ENCODE assay signal across 14 cellular contexts in the genomic region with DNA sequence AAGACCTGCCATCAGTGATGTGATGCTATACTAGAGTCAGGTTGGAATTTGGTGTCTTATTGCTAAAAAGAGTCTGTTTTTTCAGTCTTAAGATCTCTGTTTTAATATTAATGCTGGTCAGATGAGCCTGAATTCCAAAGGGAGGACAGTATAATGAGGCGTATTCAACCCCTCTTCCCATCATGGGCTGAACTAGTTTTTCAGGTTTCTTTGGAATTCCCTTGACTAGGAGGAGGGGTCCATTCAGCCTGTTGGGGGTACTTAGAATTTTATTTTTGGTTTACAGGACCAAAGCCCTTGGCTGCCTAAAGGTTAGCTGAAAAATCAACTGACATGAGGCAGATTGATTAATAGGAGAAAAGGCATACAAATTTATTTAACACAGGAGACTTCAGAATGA. TPM values are rescaled to one million over a fixed set of nuclear protein-coding genes. Genes with fewer than 3 reads are reported as not detected.
DNase-seq lines count a peak whose midpoint lies in the region; ATAC-seq and TF ChIP-seq lines count a peak whose summit lies in the region.
"Had no signal": no experiment of that assay in that cellular context is flagged by ENCODE, and none has a peak within 500 bp of the region (broad histone marks: within the 10 kb centered on the region; RNA-seq: fewer than 3 reads in every experiment).

No MANE protein-coding gene starts in this region.

- H3K4me3 ChIP-seq in GM23338, result no peak overlapping the region
- H3K4me3 ChIP-seq in trophoblast cell (ENCODE audit: low read depth, low read length), result no peak overlapping the region
- no peak overlapping the region for H3K4me3 ChIP-seq in neural progenitor cell

- H3K79me2 ChIP-seq in GM23338 (replicated peaks; ENCODE audit: insufficient read depth) (no peaks in the 10 kb centered on the region), trophoblast cell (ENCODE audit: control insufficient read depth, insufficient read depth, low read length, poor library complexity) (no peaks in the 10 kb centered on the region), neural progenitor cell (ENCODE audit: low read depth) (no peaks in the 10 kb centered on the region)

- no peak overlapping the region for H4K91ac ChIP-seq in trophoblast cell (ENCODE audit: low read depth, low read length)

- H3K27me3 Mint-ChIP-seq in GM23338 (ENCODE audit: insufficient read depth, low read depth, poor library complexity), result peaks cover 1% of the 10 kb centered on the region
- H3K27me3 Mint-ChIP-seq in WTC11 (ENCODE audit: low read depth), result no peaks in the 10 kb centered on the region; the same call in 1 of the 2 replicates
- no peaks in the 10 kb centered on the region for H3K27me3 Mint-ChIP-seq in neural progenitor cell (ENCODE audit: insufficient read depth, low read depth)
- H3K27me3 Mint-ChIP-seq: B cell; CD4-positive, alpha-beta T cell had no signal

- H3K9me3 Mint-ChIP-seq in GM23338 (peaks cover 13% of the 10 kb centered on the region; the same call in 2 of the 3 replicates), WTC11 (peaks cover 42% of the 10 kb centered on the region), neural progenitor cell (peaks cover under 1% of the 10 kb centered on the region)

- H4K8ac ChIP-seq in trophoblast cell (ENCODE audit: low read depth, low read length), result no peak overlapping the region

- ATAC-seq in GM23338 (peak; percentile 91), WTC11 (peak; percentile 88), GM21381 (IDR thresholded peaks at IDR 0.05; ENCODE audit: unreplicated experiment) (no peak)

- WGBS in trophoblast cell (ENCODE audit: extremely low coverage, insufficient coverage, insufficient read length), result no CpG with 5 or more reads among the region's 1 CpG

- peak overlapping the region; percentile 11; the same call in 1 of the 2 replicates for H3K4me2 ChIP-seq in GM23338
- peak overlapping the region; percentile 20 for H3K4me2 ChIP-seq in trophoblast cell (ENCODE audit: low read length)
- no peak overlapping the region for H3K4me2 ChIP-seq in neural progenitor cell

- H3F3A ChIP-seq in GM23338 (replicated peaks; ENCODE audit: low read depth) (no peaks in the 10 kb centered on the region), neural progenitor cell (ENCODE audit: low read depth) (no peaks in the 10 kb centered on the region)

- H2BK12ac ChIP-seq in trophoblast cell (ENCODE audit: low read length), result no peak overlapping the region

- H3K4me1 Mint-ChIP-seq in GM23338, result peaks cover 19% of the 10 kb centered on the region
- H3K4me1 Mint-ChIP-seq in WTC11, result peaks cover 23% of the 10 kb centered on the region
- H3K4me1 Mint-ChIP-seq in neural progenitor cell, result no peaks in the 10 kb centered on the region
- H3K4me1 Mint-ChIP-seq: B cell had no signal

- POLR2A ChIA-PET in WTC11 (lab: Charles Lee), result interaction anchor here (0.8 kb wide), 1 partner anchor 24 kb away, joined by 3 read pairs; no protein-coding TSS in a partner anchor

- CTCF ChIA-PET in WTC11 (lab: Charles Lee), result interaction anchor here (1.6 kb wide), 1 partner anchor 157 kb away, joined by 3 read pairs; no protein-coding TSS in a partner anchor

- H2BK120ac ChIP-seq in trophoblast cell (ENCODE audit: insufficient read depth, low read length, poor library complexity), result no peak overlapping the region

- 0 out of 2 replicates have a peak, but pooled peaks cover 3% of the 10 kb centered on the region for H3K36me3 ChIP-seq in GM23338 (ENCODE audit: insufficient read depth)
- no peaks in the 10 kb centered on the region for H3K36me3 ChIP-seq in trophoblast cell (ENCODE audit: control insufficient read depth in 1 of 2, insufficient read depth in 2 of 2, low read length in 2 of 2)
- H3K36me3 ChIP-seq in neural progenitor cell, result no peaks in the 10 kb centered on the region

- DNase-seq in GM23338 (ENCODE audit: low spot score), result peak; percentile 79
- DNase-seq in WTC11 (ENCODE audit: low spot score), result no peak
- DNase-seq in iPS-NIHi11 (ENCODE audit: low spot score), result peak; percentile 18
- peak in 1 of 2 donors; percentile 19 for DNase-seq in trophoblast cell
- DNase-seq in A172 (ENCODE audit: low spot score), result no peak
- DNase-seq in neural progenitor cell (ENCODE audit: low spot score), result no peak
- DNase-seq: C1 segment of cervical spinal cord; Calu3; CD4-positive, alpha-beta T cell; DMS79; IMR-90 had no signal

- H3K4me1 ChIP-seq in GM23338 (ENCODE audit: insufficient read depth) (peaks cover 19% of the 10 kb centered on the region), trophoblast cell (ENCODE audit: control insufficient read depth in 1 of 2, insufficient read depth in 2 of 2, low read length in 2 of 2) (peaks cover 6 to 11% of the 10 kb centered on the region in 2 experiments), neural progenitor cell (no peaks in the 10 kb centered on the region)

- H3K36me3 Mint-ChIP-seq in GM23338 (ENCODE audit: low read depth), result peaks cover 10% of the 10 kb centered on the region
- H3K36me3 Mint-ChIP-seq in WTC11, result peaks cover 24% of the 10 kb centered on the region
- no peaks in the 10 kb centered on the region for H3K36me3 Mint-ChIP-seq in neural progenitor cell

- H4K20me1 ChIP-seq in GM23338 (replicated peaks; ENCODE audit: insufficient read depth) (no peaks in the 10 kb centered on the region), neural progenitor cell (ENCODE audit: low read depth) (no peaks in the 10 kb centered on the region)

- no peak overlapping the region for H4K12ac ChIP-seq in trophoblast cell (ENCODE audit: low read depth, low read length)

- peaks cover 36% of the 10 kb centered on the region for H3K9me2 ChIP-seq in GM23338 (ENCODE audit: insufficient read depth)

- H2BK5ac ChIP-seq in trophoblast cell (ENCODE audit: low read depth, low read length, poor library complexity), result no peak overlapping the region

- peaks cover 4% of the 10 kb centered on the region for H3K79me1 ChIP-seq in trophoblast cell (ENCODE audit: low read length)

- H3K9me3 ChIP-seq in trophoblast cell (ENCODE audit: insufficient read depth, low read depth, low read length) (no peaks in the 10 kb centered on the region), neural progenitor cell (ENCODE audit: low read depth) (no peaks in the 10 kb centered on the region)

- H3K27me3 ChIP-seq in GM23338 (ENCODE audit: insufficient read depth) (no peaks in the 10 kb centered on the region), trophoblast cell (ENCODE audit: insufficient read depth, low read length) (no peaks in the 10 kb centered on the region), neural progenitor cell (no peaks in the 10 kb centered on the region)

- no peak overlapping the region for H3K23ac ChIP-seq in trophoblast cell (ENCODE audit: low read length)

- H2AK5ac ChIP-seq in trophoblast cell (ENCODE audit: low read length), result no peak overlapping the region

- H3K27ac ChIP-seq in GM23338 (ENCODE audit: low read depth) (peak overlapping the region; percentile 12; the same call in 1 of the 2 replicates), trophoblast cell (ENCODE audit: low read depth, low read length) (peak overlapping the region; percentile 3), neural progenitor cell (no peak overlapping the region)
- H3K27ac ChIP-seq: HL-60 had no signal

- H3K14ac ChIP-seq in trophoblast cell (ENCODE audit: low read length), result no peak overlapping the region

- TF ChIP-seq CTCF in GM23338 (conservative IDR thresholded peaks at IDR 0.05; ENCODE audit: low read depth in 2 of 2) (no peak), WTC11 (IDR thresholded peaks at IDR 0.05) (no peak), neural progenitor cell (IDR thresholded peaks at IDR 0.05) (no peak)

- peak overlapping the region; percentile 65; the same call in 1 of the 2 replicates for H3K27ac Mint-ChIP-seq in GM23338
- H3K27ac Mint-ChIP-seq in WTC11, result peak overlapping the region; percentile 8; the same call in 1 of the 2 replicates
- no peak overlapping the region for H3K27ac Mint-ChIP-seq in neural progenitor cell
- H3K27ac Mint-ChIP-seq: B cell; CD4-positive, alpha-beta T cell had no signal

- no peak overlapping the region for H3K4ac ChIP-seq in trophoblast cell (ENCODE audit: low read depth, low read length)

- no peak overlapping the region for H3K9ac ChIP-seq in trophoblast cell (ENCODE audit: low read length)
- H3K9ac ChIP-seq in neural progenitor cell, result no peak overlapping the region

- H3K18ac ChIP-seq in trophoblast cell (ENCODE audit: low read length), result no peak overlapping the region

- no peak overlapping the region for H3K4me3 Mint-ChIP-seq in GM23338
- no peak overlapping the region for H3K4me3 Mint-ChIP-seq in WTC11
- H3K4me3 Mint-ChIP-seq in neural progenitor cell, result no peak overlapping the region
- H3K4me3 Mint-ChIP-seq: B cell; CD4-positive, alpha-beta T cell had no signal

- no peak overlapping the region for H2AFZ ChIP-seq in GM23338
- no peak overlapping the region for H2AFZ ChIP-seq in trophoblast cell (ENCODE audit: insufficient read depth, low read length, poor library complexity)
- H2AFZ ChIP-seq in neural progenitor cell (replicated peaks), result no peak overlapping the region

TF ChIP-seq in GM23338, 12 proteins besides CTCF, POLR2A, EP300 and RAD21 (continues in another document):
- TF ChIP-seq ZNF331 (CRISPR knock-in tag; IDR thresholded peaks at IDR 0.05; ENCODE audit: low read depth) (no peak), EZH2phosphoT487 (IDR thresholded peaks at IDR 0.05; ENCODE audit: unreplicated experiment) (no peak), POLR2AphosphoS5 (IDR thresholded peaks at IDR 0.05; ENCODE audit: low read depth) (no peak), JUNB (IDR thresholded peaks at IDR 0.05; ENCODE audit: unreplicated experiment) (no peak)

TF ChIP-seq in WTC11, 78 proteins besides CTCF, POLR2A, EP300 and RAD21 (continues in another document):
- TF ChIP-seq, protein P1, sequence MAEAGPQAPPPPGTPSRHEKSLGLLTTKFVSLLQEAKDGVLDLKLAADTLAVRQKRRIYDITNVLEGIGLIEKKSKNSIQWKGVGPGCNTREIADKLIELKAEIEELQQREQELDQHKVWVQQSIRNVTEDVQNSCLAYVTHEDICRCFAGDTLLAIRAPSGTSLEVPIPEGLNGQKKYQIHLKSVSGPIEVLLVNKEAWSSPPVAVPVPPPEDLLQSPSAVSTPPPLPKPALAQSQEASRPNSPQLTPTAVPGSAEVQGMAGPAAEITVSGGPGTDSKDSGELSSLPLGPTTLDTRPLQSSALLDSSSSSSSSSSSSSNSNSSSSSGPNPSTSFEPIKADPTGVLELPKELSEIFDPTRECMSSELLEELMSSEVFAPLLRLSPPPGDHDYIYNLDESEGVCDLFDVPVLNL (CRISPR knock-in tag; IDR thresholded peaks at IDR 0.05; ENCODE audit: borderline replicate concordance, low read depth), result no peak

RNA-seq across cellular contexts. Expression of a gene that starts 24.1 kb away (rescaled TPM):
- total RNA-seq in GM23338 (2014; rRNA removed; shearing (Covaris generic)), result 21.4 and 23.4 TPM in 2 replicates
- 5.1 and 6.7 TPM in 2 replicates for polyA plus RNA-seq in GM23338 (2016; fragmentation: Nextera tagmentation; extraction: Ambion mirVana)
- total RNA-seq in WTC11 (2021) (12.6 to 15.1 TPM (median 14.5 TPM) in 3 replicates), neural progenitor cell (ENCODE audit: low replicate concordance) (16.1 and 20.3 TPM in 2 replicates)
- polyA plus RNA-seq in trophoblast cell (2013), result 11.4 and 11.5 TPM in 2 replicates
- 46.1 and 48.0 TPM in 2 replicates for total RNA-seq in A172 (2014; rRNA removed; shearing (Covaris generic))

RNA-seq across cellular contexts. Expression of a gene that starts 49.5 kb away (rescaled TPM):
- total RNA-seq in GM23338 (2014; rRNA removed; shearing (Covaris generic)), result 4.7 and 8.4 TPM in 2 replicates
- polyA plus RNA-seq in GM23338 (2016; fragmentation: Nextera tagmentation; extraction: Ambion mirVana), result 1.2 and 2.3 TPM in 2 replicates
- total RNA-seq in WTC11 (2021) (4.6 to 7.0 TPM (median 6.2 TPM) in 3 replicates), neural progenitor cell (ENCODE audit: low replicate concordance) (16.3 and 24.5 TPM in 2 replicates)
- polyA plus RNA-seq in trophoblast cell (2013), result 3.4 TPM in 2 replicates
- 4.7 and 10.0 TPM in 2 replicates for total RNA-seq in A172 (2014; rRNA removed; shearing (Covaris generic))

Comparison
In these comparisons a context has a peak if more than half of its experiments do, and no peak if none do; other contexts are left out.
1. DNase-seq: peak in GM23338 (single experiment) and iPS-NIHi11 (single experiment); none in WTC11 (single experiment), A172 (single experiment) and neural progenitor cell (single experiment).